Comparison of ENCODE assay signal across 9 cellular contexts in genomic region chr20:43752561-43753301, GRCh38. TPM values are rescaled to one million over a fixed set of nuclear protein-coding genes. Genes with fewer than 3 reads are reported as not detected.
DNase-seq lines count a peak whose midpoint lies in the region; ATAC-seq lines count a peak whose summit lies in the region.
"Had no signal": no experiment of that assay in that cellular context is flagged by ENCODE, and none has a peak within 500 bp of the region (broad histone marks: within the 10 kb centered on the region; RNA-seq: fewer than 3 reads in every experiment).

No MANE protein-coding gene starts in this region.

- H3K9me3 Mint-ChIP-seq in activated CD8-positive, alpha-beta memory T cell treated with anti-CD3 and anti-CD28 coated beads, Interleukin-2, amount 10 ng/mL, durations not matched to agents 7 days and 5 days (ENCODE audit: low read depth) = no peaks in the 10 kb centered on the region

- H3K4me1 ChIP-seq in HAP-1 = no peaks in the 10 kb centered on the region

- ATAC-seq in GM19452 (IDR thresholded peaks at IDR 0.05; ENCODE audit: unreplicated experiment) (peak; percentile 62), HG03575 (IDR thresholded peaks at IDR 0.05; ENCODE audit: extremely low read depth, insufficient number of reproducible peaks, low FRiP score, unreplicated experiment) (peak; percentile 25)
- ATAC-seq in activated CD8-positive, alpha-beta memory T cell treated with anti-CD3 and anti-CD28 coated beads, Interleukin-2, amount 10 ng/mL, durations not matched to agents 7 days and 5 days = peak; percentile 11

- peaks cover 20% of the 10 kb centered on the region for H3K36me3 Mint-ChIP-seq in activated CD8-positive, alpha-beta memory T cell treated with anti-CD3 and anti-CD28 coated beads, Interleukin-2, amount 10 ng/mL, durations not matched to agents 7 days and 5 days

- H3K36me3 ChIP-seq in HAP-1 (replicated peaks) = no peaks in the 10 kb centered on the region

- in situ Hi-C loops in HAP-1 (cut with MboI; ENCODE audit: low sequenced_read_pairs) = loop anchor here (5.0 kb wide), 1 partner anchor 330 kb away; no protein-coding TSS in a partner anchor

- H3K4me1 Mint-ChIP-seq in activated CD8-positive, alpha-beta memory T cell treated with anti-CD3 and anti-CD28 coated beads, Interleukin-2, amount 10 ng/mL, durations not matched to agents 7 days and 5 days = peaks cover 42% of the 10 kb centered on the region

- no peaks in the 10 kb centered on the region for H3K9me3 ChIP-seq in HAP-1

- peak; percentile 90 for DNase-seq in GF-D8 (lab: John Stamatoyannopoulos, UW)
- DNase-seq in activated CD8-positive, alpha-beta memory T cell treated with anti-CD3 and anti-CD28 coated beads, Interleukin-2, amount 10 ng/mL, durations not matched to agents 7 days and 5 days = peak; percentile 88
- peak; percentile 40 for DNase-seq in medulla oblongata (ENCODE audit: extremely low spot score)
- DNase-seq in putamen (ENCODE audit: low spot score) = no peak
- no peak for DNase-seq in COLO829 (ENCODE audit: low spot score)
- no peak for DNase-seq in HAP-1 (ENCODE audit: low spot score in 2 of 2)

- peak overlapping the region; percentile 18 for H3K4me3 Mint-ChIP-seq in activated CD8-positive, alpha-beta memory T cell treated with anti-CD3 and anti-CD28 coated beads, Interleukin-2, amount 10 ng/mL, durations not matched to agents 7 days and 5 days

- H3K27ac Mint-ChIP-seq in activated CD8-positive, alpha-beta memory T cell treated with anti-CD3 and anti-CD28 coated beads, Interleukin-2, amount 10 ng/mL, durations not matched to agents 7 days and 5 days = peak overlapping the region; percentile 90

- H3K4me3 ChIP-seq in HAP-1 = no peak overlapping the region

- no peaks in the 10 kb centered on the region for H3K27me3 ChIP-seq in HAP-1 (ENCODE audit: low read depth)

- peaks cover 5% of the 10 kb centered on the region for H3K27me3 Mint-ChIP-seq in activated CD8-positive, alpha-beta memory T cell treated with anti-CD3 and anti-CD28 coated beads, Interleukin-2, amount 10 ng/mL, durations not matched to agents 7 days and 5 days

- CTCF ChIA-PET in activated CD8-positive, alpha-beta memory T cell treated with anti-CD3 and anti-CD28 coated beads, Interleukin-2, amount 10 ng/mL, durations not matched to agents 7 days and 5 days (lab: Charles Lee) = interaction anchor here (0.6 to 5.2 kb wide), 4 partner anchors 46 to 329 kb away, joined by 3 to 101 read pairs (median 3); no protein-coding TSS in a partner anchor

RNA-seq across cellular contexts. Expression of gene GTSF1L, which starts 25.9 kb away (rescaled TPM):
- under 1 TPM in 1 of 2 experiments, not detected in 1; 0.28 TPM for total RNA-seq in activated CD8-positive, alpha-beta memory T cell treated with anti-CD3 and anti-CD28 coated beads, Interleukin-2, amount 10 ng/mL, durations not matched to agents 7 days and 5 days
- total RNA-seq: temporal lobe had no signal

Comparison
In these comparisons a context has a peak if more than half of its experiments do, and no peak if none do; other contexts are left out.
1. DNase-seq: peak in GF-D8 (single experiment), activated CD8-positive, alpha-beta memory T cell treated with anti-CD3 and anti-CD28 coated beads, Interleukin-2, amount 10 ng/mL, durations not matched to agents 7 days and 5 days (single experiment) and medulla oblongata (single experiment); none in putamen (single experiment), COLO829 (single experiment) and HAP-1 (0 of 2).
2. ATAC-seq: peak in every context shown above with its lines; median percentile 62 in GM19452; 25 in HG03575; 11 in activated CD8-positive, alpha-beta memory T cell treated with anti-CD3 and anti-CD28 coated beads, Interleukin-2, amount 10 ng/mL, durations not matched to agents 7 days and 5 days.